Comparison of ENCODE assay signal across 1 cellular context in genomic region chr12:86712425-86712843, GRCh38.
A peak's percentile ranks its signal among the peaks of the same experiment; 100 is the strongest.
TF ChIP-seq lines count a peak whose summit lies in the region.

No MANE protein-coding gene starts in this region.

TF ChIP-seq in IMR-90, 13 proteins besides CTCF, POLR2A, EP300 and RAD21 (continued from another document):
- TF ChIP-seq BHLHE40 (IDR thresholded peaks at IDR 0.05; ENCODE audit: low read depth, low read length), result peak; percentile 80; the same call in 1 of the 2 replicates
- TF ChIP-seq MAZ (IDR thresholded peaks at IDR 0.05; ENCODE audit: borderline replicate concordance, low read depth, low read length), result no peak
- peak; percentile 87 for TF ChIP-seq NFE2L2 (IDR thresholded peaks at IDR 0.05; ENCODE audit: low read depth, low read length)
- peak; percentile 44 for TF ChIP-seq RCOR1 (IDR thresholded peaks at IDR 0.05; ENCODE audit: insufficient replicate concordance, low read length)
- TF ChIP-seq, protein P1, sequence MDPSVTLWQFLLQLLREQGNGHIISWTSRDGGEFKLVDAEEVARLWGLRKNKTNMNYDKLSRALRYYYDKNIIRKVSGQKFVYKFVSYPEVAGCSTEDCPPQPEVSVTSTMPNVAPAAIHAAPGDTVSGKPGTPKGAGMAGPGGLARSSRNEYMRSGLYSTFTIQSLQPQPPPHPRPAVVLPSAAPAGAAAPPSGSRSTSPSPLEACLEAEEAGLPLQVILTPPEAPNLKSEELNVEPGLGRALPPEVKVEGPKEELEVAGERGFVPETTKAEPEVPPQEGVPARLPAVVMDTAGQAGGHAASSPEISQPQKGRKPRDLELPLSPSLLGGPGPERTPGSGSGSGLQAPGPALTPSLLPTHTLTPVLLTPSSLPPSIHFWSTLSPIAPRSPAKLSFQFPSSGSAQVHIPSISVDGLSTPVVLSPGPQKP (IDR thresholded peaks at IDR 0.05; ENCODE audit: borderline replicate concordance, low read depth, low read length), result no peak
- TF ChIP-seq USF2 (IDR thresholded peaks at IDR 0.05; ENCODE audit: low read depth, low read length), result no peak
- no peak for TF ChIP-seq MXI1 (IDR thresholded peaks at IDR 0.05; ENCODE audit: borderline replicate concordance, low read depth, low read length)
- peak; percentile 94 for TF ChIP-seq CEBPB (IDR thresholded peaks at IDR 0.05; ENCODE audit: low read depth, low read length)
- TF ChIP-seq CHD1 (IDR thresholded peaks at IDR 0.05; ENCODE audit: low read depth, low read length), result no peak
